10 cellular contexts compared by ENCODE assay signal in the genomic region with DNA sequence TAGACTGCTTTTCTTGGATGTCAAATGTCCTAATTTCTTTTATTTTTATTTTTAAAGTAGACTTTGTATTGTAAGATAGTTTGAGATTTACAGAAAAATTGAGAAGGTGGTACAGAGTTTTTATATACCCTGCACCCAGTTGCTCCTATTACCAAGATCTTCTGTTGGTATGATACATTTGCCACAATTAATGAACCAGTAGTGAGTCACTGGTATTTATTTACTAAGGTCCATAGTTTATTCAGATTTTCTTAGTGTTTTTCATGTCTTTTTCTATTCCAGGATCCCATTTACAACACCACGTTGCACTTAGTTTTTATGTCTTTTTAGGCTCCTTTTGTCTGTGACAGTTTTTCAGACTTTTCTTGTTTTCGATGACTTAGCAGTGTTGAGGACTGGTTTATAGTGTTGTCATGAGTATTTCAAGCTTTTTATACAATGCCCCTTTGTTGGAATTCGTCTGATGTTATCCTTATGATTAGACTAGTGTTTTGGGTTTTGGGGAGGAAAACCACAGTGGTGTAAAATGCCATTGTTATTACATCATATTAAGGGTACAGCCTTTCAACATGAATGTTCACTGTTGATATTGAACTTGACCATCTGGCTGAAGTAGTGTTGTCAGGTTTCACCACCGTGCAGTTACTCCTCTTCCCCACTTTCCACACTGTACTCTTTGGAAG.
DNase-seq lines count a peak whose midpoint lies in the region; ATAC-seq lines count a peak whose summit lies in the region.
"Had no signal": no experiment of that assay in that cellular context is flagged by ENCODE, and none has a peak within 500 bp of the region (broad histone marks: within the 10 kb centered on the region; RNA-seq: fewer than 3 reads in every experiment).

No MANE protein-coding gene starts in this region.

- peaks cover 9% of the 10 kb centered on the region for H3K4me1 Mint-ChIP-seq in activated T-cell treated with anti-CD3 and anti-CD28 coated beads, Interleukin-2, amount 50 U/mL, for 24 hours (ENCODE audit: low read depth)
- H3K4me1 Mint-ChIP-seq in stimulated activated naive CD8-positive, alpha-beta T cell treated with anti-CD3 and anti-CD28 coated beads, Interleukin-15, amount 100 ng/mL, for 72 hours = peaks cover 13% of the 10 kb centered on the region

- H3K36me3 Mint-ChIP-seq in activated T-cell treated with anti-CD3 and anti-CD28 coated beads, Interleukin-2, amount 50 U/mL, for 24 hours (ENCODE audit: low read depth) = peaks cover 74% of the 10 kb centered on the region

- H3K4me3 Mint-ChIP-seq in activated T-cell treated with anti-CD3 and anti-CD28 coated beads, Interleukin-2, amount 50 U/mL, for 24 hours = no peak overlapping the region
- H3K4me3 Mint-ChIP-seq in stimulated activated naive CD8-positive, alpha-beta T cell treated with anti-CD3 and anti-CD28 coated beads, Interleukin-15, amount 100 ng/mL, for 72 hours = peak overlapping the region in 1 of 2 donors; percentile 6

- ATAC-seq in stimulated activated naive CD8-positive, alpha-beta T cell treated with anti-CD3 and anti-CD28 coated beads, Interleukin-15, amount 100 ng/mL, for 72 hours = no peak

- peak overlapping the region; percentile 71 for H3K27ac Mint-ChIP-seq in activated T-cell treated with anti-CD3 and anti-CD28 coated beads, Interleukin-2, amount 50 U/mL, for 24 hours
- peak overlapping the region; percentile 83 to 97 for H3K27ac Mint-ChIP-seq in stimulated activated naive CD8-positive, alpha-beta T cell treated with anti-CD3 and anti-CD28 coated beads, Interleukin-15, amount 100 ng/mL, for 72 hours

- no peaks in the 10 kb centered on the region for H3K27me3 Mint-ChIP-seq in activated T-cell treated with anti-CD3 and anti-CD28 coated beads, Interleukin-2, amount 50 U/mL, for 24 hours
- no peaks in the 10 kb centered on the region for H3K27me3 Mint-ChIP-seq in stimulated activated naive CD8-positive, alpha-beta T cell treated with anti-CD3 and anti-CD28 coated beads, Interleukin-15, amount 100 ng/mL, for 72 hours

- no peak for DNase-seq in activated T-cell treated with anti-CD3 and anti-CD28 coated beads, Interleukin-2, amount 50 U/mL, for 24 hours
- DNase-seq in activated T-cell treated with anti-CD3 and anti-CD28 coated beads, Interleukin-2, amount 50 U/mL, for 1 hour = no peak
- DNase-seq in SW480 (ENCODE audit: low spot score) = peak; percentile 99
- DNase-seq in fibroblast of the conjunctiva (ENCODE audit: low read depth) = peak; percentile 68
- DNase-seq in stimulated activated naive CD8-positive, alpha-beta T cell treated with anti-CD3 and anti-CD28 coated beads, Interleukin-15, amount 100 ng/mL, for 72 hours = no peak
- no peak for DNase-seq in NCI-H748 treated with DMSO at 0.1 percent for 48 hours (lab: John Stamatoyannopoulos, UW)
- no peak for DNase-seq in SKM-1 (lab: John Stamatoyannopoulos, UW; ENCODE audit: unreplicated experiment)
- no peak for DNase-seq in NCI-H1417 (lab: John Stamatoyannopoulos, UW)
- DNase-seq: activated CD4-positive, alpha-beta T cell treated with anti-CD3 and anti-CD28 coated beads, Interleukin-2, amount 50 U/mL, for 4 hours; heart left ventricle had no signal

- no peaks in the 10 kb centered on the region for H3K9me3 Mint-ChIP-seq in activated T-cell treated with anti-CD3 and anti-CD28 coated beads, Interleukin-2, amount 50 U/mL, for 24 hours
- no peaks in the 10 kb centered on the region for H3K9me3 Mint-ChIP-seq in stimulated activated naive CD8-positive, alpha-beta T cell treated with anti-CD3 and anti-CD28 coated beads, Interleukin-15, amount 100 ng/mL, for 72 hours

Comparison
In these comparisons a context has a peak if more than half of its experiments do, and no peak if none do; other contexts are left out.
1. DNase-seq: peak in SW480 (single experiment) and fibroblast of the conjunctiva (single experiment); none in activated T-cell treated with anti-CD3 and anti-CD28 coated beads, Interleukin-2, amount 50 U/mL, for 24 hours (single experiment), activated T-cell treated with anti-CD3 and anti-CD28 coated beads, Interleukin-2, amount 50 U/mL, for 1 hour (single experiment), stimulated activated naive CD8-positive, alpha-beta T cell treated with anti-CD3 and anti-CD28 coated beads, Interleukin-15, amount 100 ng/mL, for 72 hours (0 of 2), NCI-H748 treated with DMSO at 0.1 percent for 48 hours (single experiment), SKM-1 (single experiment) and NCI-H1417 (0 of 3).